ENCODE assay signal across 16 cellular contexts in genomic region chr17:6699997-6700947, GRCh38. TPM values are rescaled to one million over a fixed set of nuclear protein-coding genes. Genes with fewer than 3 reads are reported as not detected.
DNase-seq lines count a peak whose midpoint lies in the region; ATAC-seq and TF ChIP-seq lines count a peak whose summit lies in the region.
"Had no signal": no experiment of that assay in that cellular context is flagged by ENCODE, and none has a peak within 500 bp of the region (broad histone marks: within the 10 kb centered on the region; RNA-seq: fewer than 3 reads in every experiment).

No MANE protein-coding gene starts in this region.

- H3K9me3 ChIP-seq in NT2/D1 (ENCODE audit: insufficient read depth, low read length) (no peaks in the 10 kb centered on the region), endodermal cell (ENCODE audit: control insufficient read depth, low read length) (no peaks in the 10 kb centered on the region), mammary epithelial cell (replicated peaks; ENCODE audit: insufficient read depth, low read length) (no peaks in the 10 kb centered on the region)

- H3K4me1 Mint-ChIP-seq in endodermal cell = peaks cover 3% of the 10 kb centered on the region
- peaks cover 7% of the 10 kb centered on the region for H3K4me1 Mint-ChIP-seq in nephron progenitor cell
- H3K4me1 Mint-ChIP-seq in type B pancreatic cell (ENCODE audit: unreplicated experiment) = peaks cover 9% of the 10 kb centered on the region

- H3K4me3 ChIP-seq in NT2/D1 (ENCODE audit: insufficient read length, low read depth) (no peak overlapping the region), endodermal cell (ENCODE audit: low read length) (no peak overlapping the region), mammary epithelial cell (replicated peaks in 1 of 3; ENCODE audit: insufficient read depth in 1 of 3, low read depth in 2 of 3, low read length in 3 of 3) (no peak overlapping the region)

- WGBS in endodermal cell (ENCODE audit: insufficient coverage in 1 of 2, insufficient read length in 1 of 2), 2 experiments = 90% methylated on average over 15 to 16 of the region's 16 CpGs
- WGBS in mammary epithelial cell (ENCODE audit: low coverage, missing lambda C conversion rate) = 71% methylated on average over 15 of the region's 16 CpGs

- no peak overlapping the region for H2AFZ ChIP-seq in mammary epithelial cell (ENCODE audit: low read depth, low read length)

- DNase-seq in NT2/D1 (ENCODE audit: low read depth, low spot score) (peak; percentile 6), endodermal cell (peak; percentile 48), nephron progenitor cell (no peak), type B pancreatic cell (ENCODE audit: extremely low spot score, unreplicated experiment) (no peak), mammary epithelial cell (no peak), NAMALWA (ENCODE audit: low spot score) (no peak)
- DNase-seq: COR-L47; DMS153; HCEC 1CT; NCI-H187 treated with DMSO at 0.1 percent for 48 hours; NCI-H446; NK-92 treated with Interleukin-12 subunit alpha and Interleukin-12 subunit beta, amount 100 ng/mL, for 24 hours; OCI-M1 had no signal

- CTCF ChIA-PET in mammary epithelial cell (lab: Charles Lee; ENCODE audit: low non-redundant PET) = no interaction called here

- no peak overlapping the region for H3K9ac ChIP-seq in NT2/D1 (ENCODE audit: insufficient read length, low read depth)
- H3K9ac ChIP-seq in endodermal cell (ENCODE audit: extremely low read depth, low read length, poor library complexity, severe bottlenecking) = no peak overlapping the region
- no peak overlapping the region for H3K9ac ChIP-seq in mammary epithelial cell (ENCODE audit: insufficient read depth, low read length)

- peaks cover 6% of the 10 kb centered on the region for H3K4me1 ChIP-seq in NT2/D1 (ENCODE audit: insufficient read depth, insufficient read length)
- H3K4me1 ChIP-seq in endodermal cell (ENCODE audit: control insufficient read depth, insufficient read depth, low read length) = no peaks in the 10 kb centered on the region
- H3K4me1 ChIP-seq in mammary epithelial cell (ENCODE audit: insufficient read depth, low read length) = no peaks in the 10 kb centered on the region

- no peak overlapping the region for H3K4me3 Mint-ChIP-seq in endodermal cell
- no peak overlapping the region for H3K4me3 Mint-ChIP-seq in nephron progenitor cell
- no peak overlapping the region for H3K4me3 Mint-ChIP-seq in type B pancreatic cell

- H3K27ac Mint-ChIP-seq in endodermal cell (no peak overlapping the region), nephron progenitor cell (peak overlapping the region; percentile 43), type B pancreatic cell (peak overlapping the region; percentile 46)
- H3K27ac Mint-ChIP-seq: IgD-negative memory B cell had no signal

- no peak overlapping the region for H3K4me2 ChIP-seq in mammary epithelial cell (ENCODE audit: insufficient read depth, low read depth, low read length)

- H3K27me3 Mint-ChIP-seq in endodermal cell (ENCODE audit: insufficient read depth) = peaks cover 16% of the 10 kb centered on the region
- peaks cover 37% of the 10 kb centered on the region for H3K27me3 Mint-ChIP-seq in nephron progenitor cell (ENCODE audit: low read depth, poor library complexity)
- H3K27me3 Mint-ChIP-seq in type B pancreatic cell = peaks cover 12% of the 10 kb centered on the region

- TF ChIP-seq CTCF in endodermal cell (conservative IDR thresholded peaks at IDR 0.05) (no peak), nephron progenitor cell (IDR thresholded peaks at IDR 0.05) (no peak), type B pancreatic cell (conservative IDR thresholded peaks at IDR 0.05) (no peak), mammary epithelial cell (conservative IDR thresholded peaks at IDR 0.05 in 1 of 2, IDR thresholded peaks at IDR 0.05 in 1 of 2; ENCODE audit: extremely low read depth in 1 of 2, insufficient read depth in 1 of 2, low read depth in 1 of 2, low read length in 2 of 2) (no peak)

- no TSS peak for BruUV-seq in mammary epithelial cell (replicated peaks; lab: Mats Ljungman, UMichigan)

- H3K79me2 ChIP-seq in mammary epithelial cell (ENCODE audit: insufficient read depth, low read length) = no peaks in the 10 kb centered on the region

- no peak overlapping the region for H3K27ac ChIP-seq in endodermal cell (ENCODE audit: low read depth, low read length)
- no peak overlapping the region for H3K27ac ChIP-seq in mammary epithelial cell (ENCODE audit: insufficient read depth, low read depth, low read length)

- no peaks in the 10 kb centered on the region for H3K36me3 ChIP-seq in NT2/D1 (ENCODE audit: insufficient read depth, insufficient read length, low read length)
- H3K36me3 ChIP-seq in endodermal cell (ENCODE audit: control insufficient read depth, insufficient read depth, low read length) = no peaks in the 10 kb centered on the region
- H3K36me3 ChIP-seq in mammary epithelial cell (ENCODE audit: insufficient read depth, low read length) = no peaks in the 10 kb centered on the region

- dilution Hi-C loops in mammary epithelial cell (cut with HindIII; ENCODE audit: low sequenced_read_pairs) = no loop called here

- intact Hi-C loops in mammary epithelial cell (cut with micrococcal nuclease) = no loop called here

- H3K36me3 Mint-ChIP-seq in endodermal cell (ENCODE audit: low read depth) (no peaks in the 10 kb centered on the region), nephron progenitor cell (ENCODE audit: low read depth) (no peaks in the 10 kb centered on the region), type B pancreatic cell (no peaks in the 10 kb centered on the region)
- H3K36me3 Mint-ChIP-seq: IgD-negative memory B cell had no signal

- H4K20me1 ChIP-seq in mammary epithelial cell (ENCODE audit: insufficient read depth, low read length) = no peaks in the 10 kb centered on the region

- no peaks in the 10 kb centered on the region for H3K9me3 Mint-ChIP-seq in endodermal cell
- no peaks in the 10 kb centered on the region for H3K9me3 Mint-ChIP-seq in nephron progenitor cell
- no peaks in the 10 kb centered on the region for H3K9me3 Mint-ChIP-seq in type B pancreatic cell

- ATAC-seq in GM21717 (IDR thresholded peaks at IDR 0.05; ENCODE audit: unreplicated experiment) = no peak

- in situ Hi-C loops in mammary epithelial cell (cut with MboI; ENCODE audit: low sequenced_read_pairs in 2 of 2) = no loop called here

- no peaks in the 10 kb centered on the region for H3K27me3 ChIP-seq in NT2/D1 (ENCODE audit: insufficient read depth, insufficient read length)
- H3K27me3 ChIP-seq in endodermal cell (ENCODE audit: control insufficient read depth, insufficient read depth, low read length, poor library complexity, severe bottlenecking) = no peaks in the 10 kb centered on the region
- H3K27me3 ChIP-seq in mammary epithelial cell (ENCODE audit: insufficient read depth, low read length) = no peaks in the 10 kb centered on the region

RNA-seq across cellular contexts. Expression of gene SLC13A5, which starts 12.9 kb away (rescaled TPM):
- 1 to 10 TPM; 3.9 to 8.4 TPM for total RNA-seq in endodermal cell
- polyA plus RNA-seq in endodermal cell (2013, experiment 1 of 2) = 1.5 TPM
- polyA plus RNA-seq in endodermal cell (2013, experiment 2 of 2) = 0.66 TPM
- total RNA-seq in type B pancreatic cell (ENCODE audit: low replicate concordance) = 2.2 and 2.9 TPM in 2 replicates
- total RNA-seq in mammary epithelial cell = under 1 TPM in 1 of 2 donors, not detected in 1; 0.67 TPM
- 0.20 TPM for polyA plus RNA-seq in mammary epithelial cell
- polyA minus RNA-seq in mammary epithelial cell = not detected
- total RNA-seq: RPMI7951 had no signal

RNA-seq across cellular contexts. Expression of gene C17orf100, which starts 48.7 kb away (rescaled TPM):
- 1 to 10 TPM; 2.7 to 3.0 TPM for total RNA-seq in endodermal cell
- polyA plus RNA-seq in endodermal cell (2013, experiment 1 of 2) = 5.2 TPM
- polyA plus RNA-seq in endodermal cell (2013, experiment 2 of 2) = 4.6 TPM
- 3.9 and 4.3 TPM in 2 replicates for total RNA-seq in type B pancreatic cell (ENCODE audit: low replicate concordance)
- 1 to 10 TPM in 1 of 2 donors, under 1 TPM in 1; 0.67 to 2.5 TPM for total RNA-seq in mammary epithelial cell
- polyA plus RNA-seq in mammary epithelial cell = 0.77 TPM
- polyA minus RNA-seq in mammary epithelial cell = not detected

RNA-seq across cellular contexts. Expression of gene MED31, which starts 48.9 kb away (rescaled TPM):
- total RNA-seq in endodermal cell (10 to 100 TPM; 12.8 to 16.6 TPM), type B pancreatic cell (ENCODE audit: low replicate concordance) (17.6 and 25.3 TPM in 2 replicates), mammary epithelial cell (10 to 100 TPM in 1 of 2 donors, 1 to 10 TPM in 1; 8.3 to 21.0 TPM)
- 25.6 TPM for polyA plus RNA-seq in endodermal cell (2013, experiment 1 of 2)
- 22.8 TPM for polyA plus RNA-seq in endodermal cell (2013, experiment 2 of 2)
- polyA plus RNA-seq in mammary epithelial cell = 21.7 TPM
- polyA minus RNA-seq in mammary epithelial cell = 16.2 TPM

RNA-seq across cellular contexts. Expression of gene XAF1, which starts 55.6 kb away (rescaled TPM):
- under 1 TPM in 1 of 2 donors, not detected in 1; 0.35 TPM for total RNA-seq in endodermal cell
- 0.32 TPM for polyA plus RNA-seq in endodermal cell (2013, experiment 1 of 2)
- not detected for polyA plus RNA-seq in endodermal cell (2013, experiment 2 of 2)
- 2.1 and 7.8 TPM in 2 replicates for total RNA-seq in type B pancreatic cell (ENCODE audit: low replicate concordance)
- 1 to 10 TPM in 1 of 2 donors, under 1 TPM in 1; 0.71 to 8.7 TPM for total RNA-seq in mammary epithelial cell
- 0.14 TPM for polyA plus RNA-seq in mammary epithelial cell
- polyA minus RNA-seq in mammary epithelial cell = not detected

RNA-seq across cellular contexts. Expression of gene TXNDC17, which starts 59.4 kb away (rescaled TPM):
- total RNA-seq in endodermal cell (100 to 1,000 TPM; 135 to 151 TPM), type B pancreatic cell (ENCODE audit: low replicate concordance) (83.2 and 90.6 TPM in 2 replicates), mammary epithelial cell (100 to 1,000 TPM; 315 to 319 TPM)
- 175 TPM for polyA plus RNA-seq in endodermal cell (2013, experiment 1 of 2)
- 166 TPM for polyA plus RNA-seq in endodermal cell (2013, experiment 2 of 2)
- polyA plus RNA-seq in mammary epithelial cell = 1,296 TPM
- 208 TPM for polyA minus RNA-seq in mammary epithelial cell

Comparison
In these comparisons a context has a peak if more than half of its experiments do, and no peak if none do; other contexts are left out.
1. DNase-seq: peak in NT2/D1 (single experiment) and endodermal cell (single experiment); none in nephron progenitor cell (single experiment), type B pancreatic cell (single experiment), mammary epithelial cell (single experiment) and NAMALWA (single experiment).